Comparison of ENCODE assay signal across 8 cellular contexts in the genomic region with DNA sequence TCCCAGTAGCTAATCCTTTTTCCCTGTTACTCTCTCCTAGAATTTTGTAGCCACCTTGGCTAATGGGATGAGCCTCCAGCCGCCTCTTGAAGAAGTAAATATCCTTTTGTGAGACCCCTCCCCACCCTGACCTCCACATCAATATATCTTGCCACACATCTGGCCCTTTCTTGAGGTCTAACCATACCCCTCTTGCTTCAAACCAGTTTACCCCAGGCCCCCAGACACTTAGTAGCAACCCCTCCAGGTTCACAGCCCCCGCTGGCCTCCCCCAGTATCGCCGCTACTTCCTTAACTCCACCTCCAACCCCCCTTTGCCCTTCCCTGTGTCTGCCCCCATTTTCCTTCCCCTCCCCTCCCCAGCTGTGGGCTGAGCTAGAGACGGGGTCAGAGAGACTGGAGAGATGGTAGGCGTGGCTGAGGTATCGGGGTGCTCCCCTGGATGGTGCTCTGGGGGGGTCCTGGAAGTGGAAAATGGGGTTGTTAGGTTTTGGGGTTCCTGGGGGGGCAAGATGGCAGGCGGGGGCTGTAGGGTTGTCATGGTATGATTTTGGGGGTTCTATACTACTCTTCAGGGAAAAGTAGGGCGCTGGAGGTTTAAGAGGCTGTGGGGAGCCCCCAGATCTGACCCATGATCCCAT. TPM values are rescaled to one million over a fixed set of nuclear protein-coding genes. Genes with fewer than 3 reads are reported as not detected.
DNase-seq lines count a peak whose midpoint lies in the region; ATAC-seq, FAIRE-seq and TF ChIP-seq lines count a peak whose summit lies in the region.

No MANE protein-coding gene starts in this region.

- peak overlapping the region; percentile 60 for H3K27ac ChIP-seq in effector memory CD4-positive, alpha-beta T cell (ENCODE audit: insufficient read depth, low read length, poor library complexity, severe bottlenecking)
- H3K27ac ChIP-seq in parathyroid adenoma (peak overlapping the region; percentile 90), aorta (ENCODE audit: low read depth in 1 of 2, low read length in 2 of 2) (no peak overlapping the region)

- H2AFZ ChIP-seq in parathyroid adenoma: no peak overlapping the region

- H3K4me1 ChIP-seq in effector memory CD4-positive, alpha-beta T cell (ENCODE audit: control insufficient read depth, insufficient read depth, low read length, poor library complexity, severe bottlenecking): peaks cover 28% of the 10 kb centered on the region
- H3K4me1 ChIP-seq in parathyroid adenoma (peaks cover 18% of the 10 kb centered on the region), aorta (ENCODE audit: control insufficient read depth in 1 of 2, insufficient read depth in 2 of 2, low read length in 2 of 2) (no peaks in the 10 kb centered on the region)

- peaks cover 30% of the 10 kb centered on the region for H3K36me3 ChIP-seq in effector memory CD4-positive, alpha-beta T cell (ENCODE audit: control insufficient read depth, insufficient read depth, low read length)
- H3K36me3 ChIP-seq in parathyroid adenoma (ENCODE audit: control insufficient read depth, insufficient read depth, low read length) (no peaks in the 10 kb centered on the region), aorta (ENCODE audit: control insufficient read depth in 1 of 2, insufficient read depth in 2 of 2, low read length in 1 of 2) (peaks cover 0 to 4% of the 10 kb centered on the region in 2 donors)

- no peak for FAIRE-seq in D721Med (lab: Jason Lieb, UNC)

- H3K9me3 ChIP-seq in effector memory CD4-positive, alpha-beta T cell (ENCODE audit: control insufficient read depth, low read length): no peaks in the 10 kb centered on the region
- H3K9me3 ChIP-seq in parathyroid adenoma (ENCODE audit: control insufficient read depth, low read length) (no peaks in the 10 kb centered on the region), aorta (ENCODE audit: control insufficient read depth, low read length) (no peaks in the 10 kb centered on the region)

- peak overlapping the region; percentile 42 for H3K27ac Mint-ChIP-seq in Calu3 (ENCODE audit: unreplicated experiment)

- no peaks in the 10 kb centered on the region for H3K27me3 Mint-ChIP-seq in Calu3 (ENCODE audit: unreplicated experiment)

- peaks cover 19% of the 10 kb centered on the region for H3K4me1 Mint-ChIP-seq in Calu3 (ENCODE audit: low read depth, unreplicated experiment)

- H3K4me3 ChIP-seq in effector memory CD4-positive, alpha-beta T cell (ENCODE audit: insufficient read depth, low read depth, low read length, poor library complexity, severe bottlenecking): no peak overlapping the region
- H3K4me3 ChIP-seq in parathyroid adenoma (ENCODE audit: low read depth, low read length) (no peak overlapping the region), aorta (ENCODE audit: low read length in 2 of 2) (no peak overlapping the region)

- TF ChIP-seq CTCF in Calu3 (IDR thresholded peaks at IDR 0.05; ENCODE audit: unreplicated experiment): no peak
- no peak for TF ChIP-seq CTCF in parathyroid adenoma (IDR thresholded peaks at IDR 0.05)
- TF ChIP-seq CTCF in D721Med (IDR thresholded peaks at IDR 0.05; ENCODE audit: insufficient read depth, missing control alignments): no peak

- H3K27me3 ChIP-seq in effector memory CD4-positive, alpha-beta T cell (replicated peaks; ENCODE audit: control insufficient read depth, insufficient read depth, low read length, poor library complexity, severe bottlenecking): no peaks in the 10 kb centered on the region
- H3K27me3 ChIP-seq in parathyroid adenoma (ENCODE audit: control insufficient read depth, insufficient read depth, low read length): no peaks in the 10 kb centered on the region
- no peaks in the 10 kb centered on the region for H3K27me3 ChIP-seq in aorta (ENCODE audit: control insufficient read depth in 1 of 2, insufficient read depth in 2 of 2, low read length in 1 of 2)

- BruUV-seq in Calu3 (replicated peaks; lab: Mats Ljungman, UMichigan): no TSS peak

- 50 to 53% methylated on average over 7 to 9 of the region's 9 CpGs for WGBS in aorta, 2 donors

- CTCF ChIA-PET in Calu3 (lab: Charles Lee): interaction anchor here (0.6 to 0.9 kb wide), 3 partner anchors 16 to 102 kb away, joined by 3 read pairs; no protein-coding TSS in a partner anchor

- peak overlapping the region; percentile 89 for H3K4me3 Mint-ChIP-seq in Calu3 (ENCODE audit: low read depth, unreplicated experiment)

- DNase-seq in Calu3 (no peak), NCI-H82 (lab: John Stamatoyannopoulos, UW) (peak; percentile 93), aorta (no peak), D721Med (ENCODE audit: insufficient read length, low spot score) (no peak), T-helper 9 cell (no peak)
- no peak for DNase-seq in effector memory CD4-positive, alpha-beta T cell

- H3K9me3 Mint-ChIP-seq in Calu3 (ENCODE audit: low read depth, unreplicated experiment): no peaks in the 10 kb centered on the region

- H3K9ac ChIP-seq in parathyroid adenoma: no peak overlapping the region

- H3K4me2 ChIP-seq in parathyroid adenoma (ENCODE audit: low read length): peak overlapping the region; percentile 33

- peaks cover 18% of the 10 kb centered on the region for H3K79me2 ChIP-seq in parathyroid adenoma

- intact Hi-C loops in Calu3 (cut with micrococcal nuclease; ENCODE audit: unreplicated experiment): loop anchor here (5.0 kb wide), 1 partner anchor 108 kb away; no protein-coding TSS in a partner anchor
- intact Hi-C loops in aorta (cut with DNase I): loop anchor here (10.0 kb wide), 2 partner anchors 75 to 185 kb away; a partner anchor contains a TSS

- no peak for ATAC-seq in aorta (ENCODE audit: low FRiP score)
- no peak for ATAC-seq in HG02642 (IDR thresholded peaks at IDR 0.05; ENCODE audit: poor library complexity, unreplicated experiment)

- peaks cover 89% of the 10 kb centered on the region for H3K36me3 Mint-ChIP-seq in Calu3 (ENCODE audit: insufficient read depth, unreplicated experiment)

RNA-seq across cellular contexts. Expression of a gene that starts 2.9 kb away (rescaled TPM):
- total RNA-seq in Calu3 (2022) (350 and 369 TPM in 2 replicates), aorta (10 to 100 TPM; 76.5 to 88.3 TPM)
- polyA plus RNA-seq in aorta: 100 to 1,000 TPM in 1 of 2 donors, 10 to 100 TPM in 1; 68.5 to 110 TPM

RNA-seq across cellular contexts. Expression of a gene that starts 9.4 kb away (rescaled TPM):
- total RNA-seq in Calu3 (2022) (17.0 and 18.5 TPM in 2 replicates), aorta (1 to 10 TPM in 1 of 2 donors, under 1 TPM in 1; 0.94 to 4.8 TPM)
- under 1 TPM; 0.13 to 0.63 TPM for polyA plus RNA-seq in aorta

RNA-seq across cellular contexts. Expression of a gene that starts 11.0 kb away (rescaled TPM):
- total RNA-seq in Calu3 (2022) (0.57 and 1.4 TPM in 2 replicates), aorta (10 to 100 TPM in 1 of 2 donors, 1 to 10 TPM in 1; 6.5 to 24.4 TPM)
- 1 to 10 TPM; 1.9 to 5.7 TPM for polyA plus RNA-seq in aorta

RNA-seq across cellular contexts. Expression of a gene that starts 14.2 kb away (rescaled TPM):
- total RNA-seq in Calu3 (2022): 66.5 and 70.8 TPM in 2 replicates
- total RNA-seq in aorta: 10 to 100 TPM in 1 of 2 donors, 1 to 10 TPM in 1; 9.9 to 14.0 TPM
- polyA plus RNA-seq in aorta: 10 to 100 TPM in 1 of 2 donors, 1 to 10 TPM in 1; 5.8 to 16.4 TPM

RNA-seq across cellular contexts. Expression of a gene that starts 14.3 kb away (rescaled TPM):
- total RNA-seq in Calu3 (2022) (189 and 191 TPM in 2 replicates), aorta (10 to 100 TPM; 53.7 to 82.7 TPM)
- 100 to 1,000 TPM in 1 of 2 donors, 10 to 100 TPM in 1; 37.8 to 278 TPM for polyA plus RNA-seq in aorta

Comparison
In these comparisons a context has a peak if more than half of its experiments do, and no peak if none do; other contexts are left out.
1. H3K27ac ChIP-seq: peak in effector memory CD4-positive, alpha-beta T cell (single experiment) and parathyroid adenoma (single experiment); none in aorta (0 of 2).